9 cellular contexts compared by ENCODE assay signal in the genomic region with DNA sequence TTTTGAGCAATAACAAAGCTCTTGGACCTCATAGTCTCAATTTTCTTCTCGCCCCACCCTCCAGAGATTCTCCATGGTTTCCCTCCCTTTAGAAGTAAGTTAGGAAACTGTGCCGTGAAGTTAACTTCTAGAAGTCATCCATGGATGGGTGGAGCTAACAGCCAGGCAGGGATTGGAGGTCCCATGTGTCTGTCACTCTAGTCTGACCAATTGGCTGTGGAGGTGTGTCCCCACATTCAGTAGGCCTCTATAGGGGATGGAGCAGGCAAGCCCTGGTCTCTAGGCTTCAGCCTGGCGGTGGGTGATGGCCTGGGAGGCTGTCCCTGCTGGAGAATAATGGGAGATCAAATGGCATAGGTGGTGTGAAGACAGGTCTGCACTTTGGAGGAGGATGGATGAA. TPM values are rescaled to one million over a fixed set of nuclear protein-coding genes. Genes with fewer than 3 reads are reported as not detected.
DNase-seq lines count a peak whose midpoint lies in the region; TF ChIP-seq lines count a peak whose summit lies in the region.
"Had no signal": no experiment of that assay in that cellular context is flagged by ENCODE, and none has a peak within 500 bp of the region (broad histone marks: within the 10 kb centered on the region; RNA-seq: fewer than 3 reads in every experiment).

No MANE protein-coding gene starts in this region.

- peak; percentile 62 for DNase-seq in activated CD8-positive, alpha-beta memory T cell treated with anti-CD3 and anti-CD28 coated beads for 24 hours
- no peak for DNase-seq in activated CD8-positive, alpha-beta memory T cell treated with anti-CD3 and anti-CD28 coated beads, Interleukin-2, amount 50 U/mL, for 4 hours
- DNase-seq in RKO (ENCODE audit: low spot score) (peak; percentile 43), endodermal cell (peak; percentile 90), NCI-H1417 (lab: John Stamatoyannopoulos, UW) (no peak), ecto neural progenitor cell (ENCODE audit: low spot score) (no peak), superior temporal gyrus (ENCODE audit: extremely low spot score) (no peak)
- peak; percentile 15 to 42 for DNase-seq in stimulated activated CD4-positive, alpha-beta T cell treated with anti-CD3 and anti-CD28 coated beads, Interleukin-4, amount 100 ng/mL, for 48 hours (ENCODE audit: low read depth in 2 of 2)

- H3K27ac Mint-ChIP-seq in endodermal cell = no peak overlapping the region

- no peak overlapping the region for H3K4me3 Mint-ChIP-seq in endodermal cell

- no peak overlapping the region for H3K4me3 ChIP-seq in endodermal cell (ENCODE audit: low read length)

- no peak overlapping the region for H3K27ac ChIP-seq in endodermal cell (ENCODE audit: low read depth, low read length)
- H3K27ac ChIP-seq: VCaP had no signal

- TF ChIP-seq CTCF in endodermal cell (conservative IDR thresholded peaks at IDR 0.05) = no peak

- H3K9me3 ChIP-seq in endodermal cell (ENCODE audit: control insufficient read depth, low read length) = peaks cover 11% of the 10 kb centered on the region

- peaks cover 6% of the 10 kb centered on the region for H3K4me1 Mint-ChIP-seq in endodermal cell

- WGBS in endodermal cell (ENCODE audit: insufficient coverage in 1 of 2, insufficient read length in 1 of 2), 2 experiments = 80 to 92% methylated on average over 1 to 3 of the region's 3 CpGs

- H3K27me3 Mint-ChIP-seq in endodermal cell (ENCODE audit: insufficient read depth) = no peaks in the 10 kb centered on the region

- H3K4me1 ChIP-seq in endodermal cell (ENCODE audit: control insufficient read depth, insufficient read depth, low read length) = no peaks in the 10 kb centered on the region

- peaks cover 10% of the 10 kb centered on the region for H3K9me3 Mint-ChIP-seq in endodermal cell

- H3K36me3 Mint-ChIP-seq in endodermal cell (ENCODE audit: low read depth) = peaks cover 7% of the 10 kb centered on the region

- H3K9ac ChIP-seq in endodermal cell (ENCODE audit: extremely low read depth, low read length, poor library complexity, severe bottlenecking) = no peak overlapping the region

- peaks cover 6% of the 10 kb centered on the region for H3K36me3 ChIP-seq in endodermal cell (ENCODE audit: control insufficient read depth, insufficient read depth, low read length)

- no peaks in the 10 kb centered on the region for H3K27me3 ChIP-seq in endodermal cell (ENCODE audit: control insufficient read depth, insufficient read depth, low read length, poor library complexity, severe bottlenecking)

RNA-seq across cellular contexts. Expression of a gene that starts 50.7 kb away (rescaled TPM):
- 100 to 1,000 TPM; 136 to 203 TPM for total RNA-seq in endodermal cell
- 94.6 TPM for polyA plus RNA-seq in endodermal cell (2013, experiment 1 of 2)
- 91.2 TPM for polyA plus RNA-seq in endodermal cell (2013, experiment 2 of 2)

Comparison
In these comparisons a context has a peak if more than half of its experiments do, and no peak if none do; other contexts are left out.
1. DNase-seq: peak in activated CD8-positive, alpha-beta memory T cell treated with anti-CD3 and anti-CD28 coated beads for 24 hours (single experiment), RKO (single experiment), endodermal cell (single experiment) and stimulated activated CD4-positive, alpha-beta T cell treated with anti-CD3 and anti-CD28 coated beads, Interleukin-4, amount 100 ng/mL, for 48 hours (2 of 2); none in activated CD8-positive, alpha-beta memory T cell treated with anti-CD3 and anti-CD28 coated beads, Interleukin-2, amount 50 U/mL, for 4 hours (single experiment), NCI-H1417 (0 of 3), ecto neural progenitor cell (single experiment) and superior temporal gyrus (single experiment).